10 cellular contexts compared by ENCODE assay signal in genomic region chr19:18507021-18507726, GRCh38. TPM values are rescaled to one million over a fixed set of nuclear protein-coding genes. Genes with fewer than 3 reads are reported as not detected.
DNase-seq lines count a peak whose midpoint lies in the region; ATAC-seq lines count a peak whose summit lies in the region.
"Had no signal": no experiment of that assay in that cellular context is flagged by ENCODE, and none has a peak within 500 bp of the region (broad histone marks: within the 10 kb centered on the region; RNA-seq: fewer than 3 reads in every experiment).

No MANE protein-coding gene starts in this region.

- H3K4me1 ChIP-seq in CD4-positive, CD25-positive, alpha-beta regulatory T cell (ENCODE audit: control insufficient read depth, insufficient read depth, low read length, poor library complexity, severe bottlenecking), result peaks cover 47% of the 10 kb centered on the region
- peaks cover 71 to 75% of the 10 kb centered on the region in 2 donors for H3K4me1 ChIP-seq in mucosa of rectum (ENCODE audit: control insufficient read depth in 2 of 2, insufficient read depth in 2 of 2, low read length in 2 of 2)

- H3K4me3 Mint-ChIP-seq in CD4-positive, CD25-positive, alpha-beta regulatory T cell, result peak overlapping the region; percentile 10 to 74 (median 62)

- no peaks in the 10 kb centered on the region for H3K27me3 Mint-ChIP-seq in CD4-positive, CD25-positive, alpha-beta regulatory T cell

- no peaks in the 10 kb centered on the region for H3K27me3 ChIP-seq in CD4-positive, CD25-positive, alpha-beta regulatory T cell (ENCODE audit: control insufficient read depth, insufficient read depth, low read length)
- H3K27me3 ChIP-seq in mucosa of rectum (ENCODE audit: control insufficient read depth in 2 of 2, insufficient read depth in 2 of 2, low read length in 2 of 2), result no peaks in the 10 kb centered on the region

- peaks cover 8 to 76% (median 36%) of the 10 kb centered on the region in 4 donors for H3K4me1 Mint-ChIP-seq in CD4-positive, CD25-positive, alpha-beta regulatory T cell

- peak overlapping the region; percentile 1 to 59 for H3K9ac ChIP-seq in mucosa of rectum (ENCODE audit: low read depth in 1 of 2, low read length in 2 of 2)

- H3K27ac ChIP-seq in CD4-positive, CD25-positive, alpha-beta regulatory T cell (ENCODE audit: insufficient read depth, low read length, poor library complexity, severe bottlenecking), result peak overlapping the region; percentile 58
- H3K27ac ChIP-seq in cingulate gyrus (ENCODE audit: low read depth, low read length) (peak overlapping the region; percentile 83), mucosa of rectum (ENCODE audit: low read depth in 2 of 2, low read length in 2 of 2) (peak overlapping the region; percentile 76 to 92)
- H3K27ac ChIP-seq: epithelial cell of prostate had no signal

- peaks cover 0 to 2% (median 0%) of the 10 kb centered on the region in 7 donors for H3K9me3 Mint-ChIP-seq in CD4-positive, CD25-positive, alpha-beta regulatory T cell

- H3K4me3 ChIP-seq in CD4-positive, CD25-positive, alpha-beta regulatory T cell (ENCODE audit: low read depth, low read length), result peak overlapping the region; percentile 32
- H3K4me3 ChIP-seq in mucosa of rectum (ENCODE audit: low read length in 2 of 2), result no peak overlapping the region

- H3K9me3 ChIP-seq in CD4-positive, CD25-positive, alpha-beta regulatory T cell (ENCODE audit: control insufficient read depth in 2 of 2, low read length in 2 of 2), result no peaks in the 10 kb centered on the region
- no peaks in the 10 kb centered on the region for H3K9me3 ChIP-seq in mucosa of rectum (ENCODE audit: control insufficient read depth in 2 of 2, low read length in 2 of 2)

- DNase-seq in CD4-positive, CD25-positive, alpha-beta regulatory T cell, result peak in 1 of 3 donors; percentile 71
- DNase-seq in SK-N-DZ (ENCODE audit: low spot score) (peak; percentile 58), RKO (ENCODE audit: low spot score) (no peak), T1000 (lab: John Stamatoyannopoulos, UW) (no peak), dedifferentiated amniotic fluid mesenchymal stem cell (ENCODE audit: extremely low spot score) (no peak)

- peak overlapping the region; percentile 85 to 92 (median 89) for H3K27ac Mint-ChIP-seq in CD4-positive, CD25-positive, alpha-beta regulatory T cell

- no peaks in the 10 kb centered on the region for H3K36me3 Mint-ChIP-seq in CD4-positive, CD25-positive, alpha-beta regulatory T cell

- peak in 1 of 2 donors; percentile 38 for ATAC-seq in CD4-positive, CD25-positive, alpha-beta regulatory T cell (ENCODE audit: low read depth in 2 of 2)
- ATAC-seq in HG03139 (IDR thresholded peaks at IDR 0.05; ENCODE audit: unreplicated experiment), result no peak
- ATAC-seq: Panc1 had no signal

- no peaks in the 10 kb centered on the region for H3K36me3 ChIP-seq in CD4-positive, CD25-positive, alpha-beta regulatory T cell (ENCODE audit: control insufficient read depth, insufficient read depth, low read length)
- no peaks in the 10 kb centered on the region for H3K36me3 ChIP-seq in mucosa of rectum (ENCODE audit: control insufficient read depth in 2 of 2, insufficient read depth in 2 of 2, low read length in 2 of 2)

RNA-seq across cellular contexts. Expression of gene ELL, which starts 14.7 kb away (rescaled TPM):
- 53.6 TPM for total RNA-seq in CD4-positive, CD25-positive, alpha-beta regulatory T cell
- 10 to 100 TPM in 1 of 4 donors, 1 to 10 TPM in 3; 7.7 to 11.8 (median 9.7) TPM for polyA plus RNA-seq in CD4-positive, CD25-positive, alpha-beta regulatory T cell
- 6.6 and 7.1 TPM in 2 replicates for polyA plus RNA-seq in SK-N-DZ (2014; cell fraction: cytosol; rRNA removed)
- polyA plus RNA-seq in SK-N-DZ (2014; cell fraction: nucleus; rRNA removed), result 8.1 and 9.4 TPM in 2 replicates

RNA-seq across cellular contexts. Expression of gene FKBP8, which starts 36.2 kb away (rescaled TPM):
- 186 TPM for total RNA-seq in CD4-positive, CD25-positive, alpha-beta regulatory T cell
- 100 to 1,000 TPM; 106 to 118 (median 117) TPM for polyA plus RNA-seq in CD4-positive, CD25-positive, alpha-beta regulatory T cell
- 250 and 297 TPM in 2 replicates for polyA plus RNA-seq in SK-N-DZ (2014; cell fraction: cytosol; rRNA removed)
- 155 and 232 TPM in 2 replicates for polyA plus RNA-seq in SK-N-DZ (2014; cell fraction: nucleus; rRNA removed)

RNA-seq across cellular contexts. Expression of gene KXD1, which starts 50.5 kb away (rescaled TPM):
- 90.6 TPM for total RNA-seq in CD4-positive, CD25-positive, alpha-beta regulatory T cell
- 10 to 100 TPM; 65.3 to 99.1 (median 89.9) TPM for polyA plus RNA-seq in CD4-positive, CD25-positive, alpha-beta regulatory T cell
- 89.4 and 109 TPM in 2 replicates for polyA plus RNA-seq in SK-N-DZ (2014; cell fraction: cytosol; rRNA removed)
- polyA plus RNA-seq in SK-N-DZ (2014; cell fraction: nucleus; rRNA removed), result 75.4 and 103 TPM in 2 replicates
